In genomic region chr9:128159073-128159783, GRCh38 we compare ENCODE assay signal across 1 cellular context.
A peak's percentile ranks its signal among the peaks of the same experiment; 100 is the strongest.
TF ChIP-seq lines count a peak whose summit lies in the region.

No MANE protein-coding gene starts in this region.

TF ChIP-seq in HepG2, 621 proteins besides CTCF, POLR2A, EP300 and RAD21 (continued from another document):
- TF ChIP-seq ZMYM2 (CRISPR knock-in tag; IDR thresholded peaks at IDR 0.05) (0 out of 2 replicates have a peak, but pooled peaks have one; percentile 60), REXO4 (CRISPR knock-in tag; IDR thresholded peaks at IDR 0.05; ENCODE audit: borderline replicate concordance) (no peak), ZNF280D (CRISPR knock-in tag; IDR thresholded peaks at IDR 0.05) (no peak), ZKSCAN5 (CRISPR knock-in tag; IDR thresholded peaks at IDR 0.05) (no peak), ZBTB37 (CRISPR knock-in tag; IDR thresholded peaks at IDR 0.05) (no peak), ZMYM3 (CRISPR knock-in tag; IDR thresholded peaks at IDR 0.05) (no peak), ZNF609 (CRISPR knock-in tag; IDR thresholded peaks at IDR 0.05; ENCODE audit: borderline replicate concordance) (no peak), U2AF1 (optimal IDR thresholded peaks at IDR 0.05; ENCODE audit: low read depth, low read length) (no peak)
